Comparison of ENCODE assay signal across 8 cellular contexts in genomic region chr3:99842826-99843589, GRCh38. TPM values are rescaled to one million over a fixed set of nuclear protein-coding genes. Genes with fewer than 3 reads are reported as not detected.
A peak's percentile ranks its signal among the peaks of the same experiment; 100 is the strongest.
DNase-seq lines count a peak whose midpoint lies in the region; ATAC-seq, FAIRE-seq and TF ChIP-seq lines count a peak whose summit lies in the region.

No MANE protein-coding gene starts in this region.

- FAIRE-seq in endothelial cell of umbilical vein (lab: Jason Lieb, UNC), result peak; percentile 49

- H3K4me1 ChIP-seq in PC-3 (ENCODE audit: insufficient read depth, low read length) (peaks cover 25% of the 10 kb centered on the region), endothelial cell of umbilical vein (ENCODE audit: control insufficient read depth, extremely low read depth, insufficient read depth, low read length) (peaks cover 14% of the 10 kb centered on the region)

- H3K27me3 ChIP-seq in PC-3 (ENCODE audit: low read length) (no peaks in the 10 kb centered on the region), endothelial cell of umbilical vein (ENCODE audit: control insufficient read depth in 2 of 2, insufficient read depth in 2 of 2, low read length in 2 of 2) (no peaks in the 10 kb centered on the region)

- DNase-seq in stimulated activated naive CD8-positive, alpha-beta T cell treated with anti-CD3 and anti-CD28 coated beads, Interleukin-15, amount 100 ng/mL, for 72 hours, result no peak
- DNase-seq in stimulated activated naive CD8-positive, alpha-beta T cell treated with anti-CD3 and anti-CD28 coated beads, Interleukin-15, Interleukin-2, amounts not matched to agents 100 U/mL and 50 U/mL, for 24 hours, result no peak
- DNase-seq in PC-3 (peak; percentile 78), endothelial cell of umbilical vein (ENCODE audit: low read depth, low spot score) (peak; percentile 74), myocyte (ENCODE audit: low read depth) (peak; percentile 59), mesenteric fat pad (ENCODE audit: low spot score) (no peak)
- no peak for DNase-seq in activated CD4-positive, CD25-positive, alpha-beta regulatory T cell treated with anti-CD3 and anti-CD28 coated beads, Interleukin-2, amount 50 U/mL, for 72 hours

- dilution Hi-C loops in endothelial cell of umbilical vein (cut with MboI; ENCODE audit: extremely low pct_ligation_motif_present, low sequenced_read_pairs), result no loop called here

- no peak overlapping the region for H3K4me3 Mint-ChIP-seq in stimulated activated naive CD8-positive, alpha-beta T cell treated with anti-CD3 and anti-CD28 coated beads, Interleukin-15, amount 100 ng/mL, for 72 hours

- H3K9ac ChIP-seq in PC-3 (ENCODE audit: low read length) (no peak overlapping the region), endothelial cell of umbilical vein (replicated peaks; ENCODE audit: extremely low read depth, insufficient read depth, low read length) (no peak overlapping the region)

- H3K27ac Mint-ChIP-seq in stimulated activated naive CD8-positive, alpha-beta T cell treated with anti-CD3 and anti-CD28 coated beads, Interleukin-15, amount 100 ng/mL, for 72 hours, result no peak overlapping the region

- no peaks in the 10 kb centered on the region for H3K9me2 ChIP-seq in PC-3 (replicated peaks; ENCODE audit: low read length)

- H3K9me1 ChIP-seq in endothelial cell of umbilical vein (replicated peaks; ENCODE audit: control insufficient read depth, extremely low read depth, insufficient read depth, low read length), result no peaks in the 10 kb centered on the region

- H3F3A ChIP-seq in PC-3 (ENCODE audit: low read length, unreplicated experiment), result no peaks in the 10 kb centered on the region

- H3K36me3 ChIP-seq in PC-3 (ENCODE audit: low read depth, low read length) (no peaks in the 10 kb centered on the region), endothelial cell of umbilical vein (ENCODE audit: control insufficient read depth in 2 of 2, extremely low read depth in 1 of 2, insufficient read depth in 2 of 2, low read length in 2 of 2) (no peaks in the 10 kb centered on the region)

- CTCF ChIA-PET in PC-3 (lab: Charles Lee), result interaction anchor here (0.6 to 1.1 kb wide), 16 partner anchors 11 to 417 kb away, joined by 3 to 13 read pairs (median 5); partner anchors contain the start of gene TBC1D23
- CTCF ChIA-PET in endothelial cell of umbilical vein (lab: Charles Lee), result interaction anchor here (0.6 to 2.6 kb wide), 103 partner anchors 9 to 1834 kb away, joined by 3 to 238 read pairs (median 4); partner anchors contain the start of genes CMSS1 and TBC1D23

- H3K9me3 ChIP-seq in PC-3 (ENCODE audit: low read length) (no peaks in the 10 kb centered on the region), endothelial cell of umbilical vein (replicated peaks; ENCODE audit: control insufficient read depth, insufficient read depth, low read length) (no peaks in the 10 kb centered on the region)

- no peaks in the 10 kb centered on the region for H4K20me1 ChIP-seq in PC-3 (ENCODE audit: low read length)
- H4K20me1 ChIP-seq in endothelial cell of umbilical vein (replicated peaks; ENCODE audit: control insufficient read depth, extremely low read depth, insufficient read depth, low read length), result no peaks in the 10 kb centered on the region

- no peaks in the 10 kb centered on the region for H3K27me3 Mint-ChIP-seq in stimulated activated naive CD8-positive, alpha-beta T cell treated with anti-CD3 and anti-CD28 coated beads, Interleukin-15, amount 100 ng/mL, for 72 hours

- ATAC-seq in stimulated activated naive CD8-positive, alpha-beta T cell treated with anti-CD3 and anti-CD28 coated beads, Interleukin-15, amount 100 ng/mL, for 72 hours, result peak; percentile 62
- no peak for ATAC-seq in stimulated activated naive CD8-positive, alpha-beta T cell treated with anti-CD3 and anti-CD28 coated beads, Interleukin-15, Interleukin-2, amounts not matched to agents 100 U/mL and 50 U/mL, for 24 hours
- ATAC-seq in HG03520 (IDR thresholded peaks at IDR 0.05; ENCODE audit: unreplicated experiment), result peak; percentile 49
- ATAC-seq in PC-3, result peak; percentile 86

- H3K4me1 Mint-ChIP-seq in stimulated activated naive CD8-positive, alpha-beta T cell treated with anti-CD3 and anti-CD28 coated beads, Interleukin-15, amount 100 ng/mL, for 72 hours, result peaks cover 29% of the 10 kb centered on the region

- peaks cover 72% of the 10 kb centered on the region for H3K79me2 ChIP-seq in PC-3 (ENCODE audit: low read length)
- peaks cover 16% of the 10 kb centered on the region for H3K79me2 ChIP-seq in endothelial cell of umbilical vein (ENCODE audit: control insufficient read depth, insufficient read depth, low read length)

- no peak for TF ChIP-seq POLR2A in endothelial cell of umbilical vein (IDR thresholded peaks at IDR 0.05; ENCODE audit: low read depth, low read length)

- no peaks in the 10 kb centered on the region for H3K9me3 Mint-ChIP-seq in stimulated activated naive CD8-positive, alpha-beta T cell treated with anti-CD3 and anti-CD28 coated beads, Interleukin-15, amount 100 ng/mL, for 72 hours

- H3K4me3 ChIP-seq in PC-3 (ENCODE audit: low read length), result no peak overlapping the region
- no peak overlapping the region for H3K4me3 ChIP-seq in endothelial cell of umbilical vein (replicated peaks in 1 of 3; ENCODE audit: insufficient read depth in 1 of 3, low read depth in 1 of 3, low read length in 3 of 3)

- POLR2A ChIA-PET in PC-3 (lab: Charles Lee; ENCODE audit: unreplicated experiment) (interaction anchor here (0.6 to 0.7 kb wide), 4 partner anchors 68 to 390 kb away, joined by 3 to 6 read pairs (median 4); no protein-coding TSS in a partner anchor), endothelial cell of umbilical vein (lab: Charles Lee) (interaction anchor here (0.6 to 1.0 kb wide), 2 partner anchors 411 to 418 kb away, joined by 3 to 4 read pairs; partner anchors contain the start of gene TBC1D23)

- H3K27ac ChIP-seq in PC-3 (ENCODE audit: low read length), result 0 out of 2 replicates have a peak overlapping the region, but pooled peaks have one; percentile 2
- no peak overlapping the region for H3K27ac ChIP-seq in endothelial cell of umbilical vein (ENCODE audit: insufficient read depth, low read depth, low read length)

- H3K4me2 ChIP-seq in PC-3 (ENCODE audit: low read length), result peak overlapping the region; percentile 36
- H3K4me2 ChIP-seq in endothelial cell of umbilical vein (ENCODE audit: insufficient read depth, low read length), result no peak overlapping the region

- intact Hi-C loops in PC-3 (cut with micrococcal nuclease), result loop anchor here (1.0 to 5.0 kb wide), 9 partner anchors 54 to 411 kb away; no protein-coding TSS in a partner anchor
- intact Hi-C loops in endothelial cell of umbilical vein (cut with micrococcal nuclease), result loop anchor here (1.0 to 2.0 kb wide), 3 partner anchors 198 to 411 kb away; no protein-coding TSS in a partner anchor

- BruUV-seq in PC-3 (replicated peaks; lab: Mats Ljungman, UMichigan) (no TSS peak), endothelial cell of umbilical vein (replicated peaks; lab: Mats Ljungman, UMichigan) (no TSS peak)

- TF ChIP-seq CTCF in PC-3 (conservative IDR thresholded peaks at IDR 0.05; ENCODE audit: low read depth, low read length) (peak; percentile 91), endothelial cell of umbilical vein (IDR thresholded peaks at IDR 0.05; ENCODE audit: extremely low read depth in 1 of 2, insufficient read depth in 1 of 2, low read depth in 1 of 2, low read length in 2 of 2) (peak; percentile 40 to 53)

- H2AFZ ChIP-seq in PC-3 (ENCODE audit: low read length), result no peak overlapping the region
- no peak overlapping the region for H2AFZ ChIP-seq in endothelial cell of umbilical vein (ENCODE audit: low read depth, low read length)

TF ChIP-seq in endothelial cell of umbilical vein, 7 proteins besides CTCF, POLR2A, EP300 and RAD21:
- TF ChIP-seq FOS (IDR thresholded peaks at IDR 0.05; ENCODE audit: borderline replicate concordance, insufficient read depth, low read length) (no peak), EZH2 (IDR thresholded peaks at IDR 0.05; ENCODE audit: borderline replicate concordance, low read depth, low read length, severe bottlenecking) (no peak), MYC (IDR thresholded peaks at IDR 0.05; ENCODE audit: low read depth, low read length) (no peak), JUN (IDR thresholded peaks at IDR 0.05; ENCODE audit: borderline replicate concordance, insufficient read depth, insufficient read length, low read depth) (no peak), MAX (IDR thresholded peaks at IDR 0.05; ENCODE audit: insufficient read depth, insufficient read length) (no peak)

RNA-seq across cellular contexts. Expression of gene CMSS1, which starts 25.3 kb away (rescaled TPM):
- total RNA-seq in PC-3 (2014; rRNA removed) (51.7 and 63.1 TPM in 2 replicates), endothelial cell of umbilical vein (60.6 and 61.9 TPM in 2 replicates), myocyte (27.2 and 28.4 TPM in 2 replicates), mesenteric fat pad (51.5 TPM)
- polyA plus RNA-seq in endothelial cell of umbilical vein, result 8.2 and 9.7 TPM in 2 replicates
- 21.4 and 22.3 TPM in 2 replicates for polyA plus RNA-seq in endothelial cell of umbilical vein (2011; cell fraction: cytosol; rRNA removed)
- 15.9 and 18.1 TPM in 2 replicates for polyA plus RNA-seq in endothelial cell of umbilical vein (2011; cell fraction: nucleus; rRNA removed)
- polyA plus RNA-seq in endothelial cell of umbilical vein (2012), result 31.3 and 64.7 TPM in 2 replicates
- 6.0 and 8.6 TPM in 2 replicates for polyA minus RNA-seq in endothelial cell of umbilical vein
- 27.2 TPM for polyA minus RNA-seq in endothelial cell of umbilical vein (2011; cell fraction: cytosol; rRNA and poly(A)+ RNA removed)
- polyA minus RNA-seq in endothelial cell of umbilical vein (2011; cell fraction: nucleus; rRNA and poly(A)+ RNA removed), result 28.2 and 35.4 TPM in 2 replicates
- 38.3 TPM for polyA plus RNA-seq in myocyte (2012)

Comparison
In these comparisons a context has a peak if more than half of its experiments do, and no peak if none do; other contexts are left out.
1. DNase-seq: peak in PC-3 (single experiment), endothelial cell of umbilical vein (single experiment) and myocyte (single experiment); none in stimulated activated naive CD8-positive, alpha-beta T cell treated with anti-CD3 and anti-CD28 coated beads, Interleukin-15, amount 100 ng/mL, for 72 hours (0 of 2), stimulated activated naive CD8-positive, alpha-beta T cell treated with anti-CD3 and anti-CD28 coated beads, Interleukin-15, Interleukin-2, amounts not matched to agents 100 U/mL and 50 U/mL, for 24 hours (single experiment), activated CD4-positive, CD25-positive, alpha-beta regulatory T cell treated with anti-CD3 and anti-CD28 coated beads, Interleukin-2, amount 50 U/mL, for 72 hours (single experiment) and mesenteric fat pad (single experiment).